In genomic region chr13:107743983-107744382, GRCh38 we compare ENCODE assay signal across 21 cellular contexts.
DNase-seq lines count a peak whose midpoint lies in the region; ATAC-seq and TF ChIP-seq lines count a peak whose summit lies in the region.
"Had no signal": no experiment of that assay in that cellular context is flagged by ENCODE, and none has a peak within 500 bp of the region (broad histone marks: within the 10 kb centered on the region; RNA-seq: fewer than 3 reads in every experiment).

No MANE protein-coding gene starts in this region.

- CTCF ChIA-PET in WTC11 (lab: Charles Lee) = interaction anchor here (1.0 kb wide), 1 partner anchor 93 kb away, joined by 4 read pairs; no protein-coding TSS in a partner anchor

- no peaks in the 10 kb centered on the region for H3K36me3 Mint-ChIP-seq in WTC11
- H3K36me3 Mint-ChIP-seq: activated naive CD8-positive, alpha-beta T cell treated with anti-CD3 and anti-CD28 coated beads, Interleukin-2, amount 10 ng/mL, durations not matched to agents 7 days and 5 days; CD8-positive, alpha-beta T cell; naive thymus-derived CD8-positive, alpha-beta T cell; stimulated activated memory B cell treated with anti-CD40 and anti-IgM and Interleukin-4, amounts not matched to agents 10 μg/mL and 1 μg/mL and 100 μg/mL, for 72 hours had no signal

- H3K9me3 Mint-ChIP-seq in WTC11 = no peaks in the 10 kb centered on the region
- H3K9me3 Mint-ChIP-seq: activated naive CD8-positive, alpha-beta T cell treated with anti-CD3 and anti-CD28 coated beads, Interleukin-2, amount 10 ng/mL, durations not matched to agents 7 days and 5 days; CD8-positive, alpha-beta T cell had no signal

- TF ChIP-seq CTCF in WTC11 (IDR thresholded peaks at IDR 0.05) (no peak), fibroblast of villous mesenchyme (IDR thresholded peaks at IDR 0.05; ENCODE audit: insufficient read depth, low read depth, low read length) (no peak), retinal pigment epithelial cell (conservative IDR thresholded peaks at IDR 0.05; ENCODE audit: low read depth, low read length) (no peak)

- H3K4me3 Mint-ChIP-seq in WTC11 = no peak overlapping the region
- H3K4me3 Mint-ChIP-seq: activated naive CD8-positive, alpha-beta T cell treated with anti-CD3 and anti-CD28 coated beads, Interleukin-2, amount 10 ng/mL, durations not matched to agents 7 days and 5 days; activated T-cell treated with anti-CD3 and anti-CD28 coated beads, Interleukin-2, amount 50 U/mL, for 72 hours; CD8-positive, alpha-beta T cell; naive thymus-derived CD8-positive, alpha-beta T cell; stimulated activated memory B cell treated with anti-CD40 and anti-IgM and Interleukin-4, amounts not matched to agents 10 μg/mL and 1 μg/mL and 100 μg/mL, for 72 hours had no signal

- DNase-seq in HCEC 1CT (peak; percentile 76), WTC11 (ENCODE audit: low spot score) (no peak), fibroblast of villous mesenchyme (ENCODE audit: low read depth) (peak; percentile 72), retinal pigment epithelial cell (ENCODE audit: low read depth) (peak; percentile 74), COLO668 (lab: John Stamatoyannopoulos, UW; ENCODE audit: unreplicated experiment) (no peak), hepatic stellate cell (ENCODE audit: low spot score) (no peak)
- DNase-seq: activated CD4-positive, alpha-beta T cell treated with anti-CD3 and anti-CD28 coated beads for 1 hour; activated naive CD8-positive, alpha-beta T cell treated with anti-CD3 and anti-CD28 coated beads, Interleukin-2, amount 10 ng/mL, durations not matched to agents 7 days and 5 days; activated T-cell treated with anti-CD3 and anti-CD28 coated beads, Interleukin-2, amount 50 U/mL, for 72 hours; CD8-positive, alpha-beta T cell; DMS79 treated with DMSO at 0.1 percent for 48 hours; mammary epithelial cell; naive thymus-derived CD8-positive, alpha-beta T cell; NCI-H187 treated with DMSO at 0.1 percent for 48 hours; pancreas; T1000 had no signal

- H3K4me1 Mint-ChIP-seq in WTC11 = peaks cover 12% of the 10 kb centered on the region
- H3K4me1 Mint-ChIP-seq: activated naive CD8-positive, alpha-beta T cell treated with anti-CD3 and anti-CD28 coated beads, Interleukin-2, amount 10 ng/mL, durations not matched to agents 7 days and 5 days; naive thymus-derived CD8-positive, alpha-beta T cell; stimulated activated memory B cell treated with anti-CD40 and anti-IgM and Interleukin-4, amounts not matched to agents 10 μg/mL and 1 μg/mL and 100 μg/mL, for 72 hours had no signal

- H3K4me3 ChIP-seq in fibroblast of villous mesenchyme (ENCODE audit: low read depth, low read length) (no peak overlapping the region), retinal pigment epithelial cell (ENCODE audit: low read length) (no peak overlapping the region)
- H3K4me3 ChIP-seq: breast epithelium, coronary artery, pancreas had no signal

- ATAC-seq in WTC11 (no peak), HG02852 (IDR thresholded peaks at IDR 0.05; ENCODE audit: unreplicated experiment) (no peak), GM18868 (IDR thresholded peaks at IDR 0.05; ENCODE audit: unreplicated experiment) (no peak)
- ATAC-seq: activated T-cell treated with anti-CD3 and anti-CD28 coated beads, Interleukin-2, amount 50 U/mL, for 72 hours; CD8-positive, alpha-beta T cell; naive thymus-derived CD8-positive, alpha-beta T cell; pancreas; stimulated activated memory B cell treated with anti-CD40 and anti-IgM and Interleukin-4, amounts not matched to agents 10 μg/mL and 1 μg/mL and 100 μg/mL, for 72 hours had no signal

- H3K27me3 Mint-ChIP-seq in WTC11 (ENCODE audit: low read depth) = no peaks in the 10 kb centered on the region
- H3K27me3 Mint-ChIP-seq: activated naive CD8-positive, alpha-beta T cell treated with anti-CD3 and anti-CD28 coated beads, Interleukin-2, amount 10 ng/mL, durations not matched to agents 7 days and 5 days; stimulated activated memory B cell treated with anti-CD40 and anti-IgM and Interleukin-4, amounts not matched to agents 10 μg/mL and 1 μg/mL and 100 μg/mL, for 72 hours had no signal

- POLR2A ChIA-PET in WTC11 (lab: Charles Lee) = no interaction called here

- H3K27ac Mint-ChIP-seq in WTC11 = 0 out of 2 replicates have a peak overlapping the region, but pooled peaks have one; percentile 12
- H3K27ac Mint-ChIP-seq: activated naive CD8-positive, alpha-beta T cell treated with anti-CD3 and anti-CD28 coated beads, Interleukin-2, amount 10 ng/mL, durations not matched to agents 7 days and 5 days; activated T-cell treated with anti-CD3 and anti-CD28 coated beads, Interleukin-2, amount 50 U/mL, for 72 hours; CD8-positive, alpha-beta T cell; naive thymus-derived CD8-positive, alpha-beta T cell; stimulated activated memory B cell treated with anti-CD40 and anti-IgM and Interleukin-4, amounts not matched to agents 10 μg/mL and 1 μg/mL and 100 μg/mL, for 72 hours had no signal

TF ChIP-seq in WTC11, 78 proteins besides CTCF, POLR2A, EP300 and RAD21 (continues in another document):
- TF ChIP-seq NR3C1 (CRISPR knock-in tag; conservative IDR thresholded peaks at IDR 0.05; ENCODE audit: low read depth) = no peak
- TF ChIP-seq CREM (CRISPR knock-in tag; IDR thresholded peaks at IDR 0.05) = no peak
- no peak for TF ChIP-seq NFATC4 (CRISPR knock-in tag; IDR thresholded peaks at IDR 0.05)
- TF ChIP-seq CBFB (CRISPR knock-in tag; IDR thresholded peaks at IDR 0.05; ENCODE audit: low read depth) = no peak
- no peak for TF ChIP-seq AFF4 (CRISPR knock-in tag; IDR thresholded peaks at IDR 0.05; ENCODE audit: borderline replicate concordance)
- TF ChIP-seq TEAD4 (CRISPR knock-in tag; IDR thresholded peaks at IDR 0.05) = no peak
- no peak for TF ChIP-seq ESRRA (CRISPR knock-in tag; IDR thresholded peaks at IDR 0.05; ENCODE audit: borderline replicate concordance)
- TF ChIP-seq IRF1 (CRISPR knock-in tag; IDR thresholded peaks at IDR 0.05) = no peak
- no peak for TF ChIP-seq ATF1 (CRISPR knock-in tag; IDR thresholded peaks at IDR 0.05)
- TF ChIP-seq FOXP4 (CRISPR knock-in tag; IDR thresholded peaks at IDR 0.05) = no peak
- TF ChIP-seq JAZF1 (CRISPR knock-in tag; IDR thresholded peaks at IDR 0.05) = no peak
- no peak for TF ChIP-seq ZNF396 (CRISPR knock-in tag; IDR thresholded peaks at IDR 0.05; ENCODE audit: borderline replicate concordance)
- no peak for TF ChIP-seq SOX15 (CRISPR knock-in tag; IDR thresholded peaks at IDR 0.05)
- no peak for TF ChIP-seq FOXJ3 (CRISPR knock-in tag; IDR thresholded peaks at IDR 0.05; ENCODE audit: borderline replicate concordance)
- no peak for TF ChIP-seq JUN (CRISPR knock-in tag; IDR thresholded peaks at IDR 0.05)
- no peak for TF ChIP-seq HMGA2 (CRISPR knock-in tag; IDR thresholded peaks at IDR 0.05)

Comparison
In these comparisons a context has a peak if more than half of its experiments do, and no peak if none do; other contexts are left out.
1. DNase-seq: peak in HCEC 1CT (single experiment), fibroblast of villous mesenchyme (single experiment) and retinal pigment epithelial cell (single experiment); none in WTC11 (single experiment), COLO668 (single experiment) and hepatic stellate cell (single experiment).